17 cellular contexts compared by ENCODE assay signal in the genomic region with DNA sequence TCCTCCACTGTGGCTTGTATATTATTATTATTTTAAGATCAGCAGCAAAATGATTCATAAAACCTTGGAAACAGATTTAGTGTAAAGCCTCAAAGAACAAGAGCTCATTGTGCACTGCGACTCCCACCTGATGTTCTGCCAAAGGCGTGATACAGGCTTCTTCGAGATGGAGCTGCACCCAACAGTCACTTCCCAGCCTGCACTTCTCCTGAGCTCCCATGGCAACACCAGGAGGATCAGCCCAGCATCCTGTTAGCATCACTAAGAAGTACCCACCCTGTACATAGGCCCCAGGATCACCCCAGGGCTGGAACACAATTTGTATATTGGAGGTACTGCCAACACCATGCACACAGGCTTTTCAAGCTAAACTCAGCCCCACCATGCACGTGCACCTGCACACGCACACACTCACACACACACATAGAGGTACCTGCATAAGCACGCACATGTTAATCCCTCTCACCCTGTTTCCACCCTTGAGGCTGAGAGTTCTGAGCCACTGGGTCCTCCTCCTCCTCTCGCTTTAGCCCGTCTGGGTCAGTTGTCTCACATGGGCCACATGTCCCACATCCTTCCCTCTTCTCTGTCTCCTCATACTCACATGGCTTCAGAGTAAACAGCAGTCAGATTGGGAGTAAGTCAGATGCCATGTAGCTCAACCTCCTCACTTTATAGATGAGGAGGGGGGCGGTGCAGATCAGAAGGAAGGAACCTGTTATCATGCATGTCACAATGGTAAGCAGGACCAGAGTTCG.
A peak's percentile ranks its signal among the peaks of the same experiment; 100 is the strongest.
DNase-seq lines count a peak whose midpoint lies in the region; ATAC-seq and TF ChIP-seq lines count a peak whose summit lies in the region.
"Had no signal": no experiment of that assay in that cellular context is flagged by ENCODE, and none has a peak within 500 bp of the region (broad histone marks: within the 10 kb centered on the region; RNA-seq: fewer than 3 reads in every experiment).

No MANE protein-coding gene starts in this region.

- H3K4me3 ChIP-seq in dorsolateral prefrontal cortex (no peak overlapping the region), endodermal cell (ENCODE audit: low read length) (no peak overlapping the region), HAP-1 (no peak overlapping the region)
- H3K4me3 ChIP-seq: SJCRH30 had no signal

- no peaks in the 10 kb centered on the region for H3K4me1 ChIP-seq in endodermal cell (ENCODE audit: control insufficient read depth, insufficient read depth, low read length)
- H3K4me1 ChIP-seq in HAP-1: no peaks in the 10 kb centered on the region
- H3K4me1 ChIP-seq: SJCRH30 had no signal

- H3K9me3 Mint-ChIP-seq in activated CD4-positive, alpha-beta T cell treated with anti-CD3 and anti-CD28 coated beads, Interleukin-2, amount 10 ng/mL, durations not matched to agents 24 days and 14 days: no peaks in the 10 kb centered on the region
- H3K9me3 Mint-ChIP-seq in activated T-helper 2 cell treated with anti-CD3 and anti-CD28 coated beads, Interferon-gamma antibody, Interleukin-2, Interleukin-4, amounts not matched to agents 10 μg/mL and 5 μg/mL and 100 μg/mL, durations not matched to agents 14 hours and 24 hours and 36 hours: no peaks in the 10 kb centered on the region
- H3K9me3 Mint-ChIP-seq in endodermal cell: no peaks in the 10 kb centered on the region

- intact Hi-C loops in activated CD4-positive, alpha-beta T cell treated with anti-CD3 and anti-CD28 coated beads, Interleukin-2, amount 10 ng/mL, durations not matched to agents 24 days and 14 days (cut with micrococcal nuclease): no loop called here
- intact Hi-C loops in dorsolateral prefrontal cortex (cut with DNase I): no loop called here
- intact Hi-C loops in activated T-helper 2 cell treated with anti-CD3 and anti-CD28 coated beads, Interferon-gamma antibody, Interleukin-2, Interleukin-4, amounts not matched to agents 10 μg/mL and 5 μg/mL and 100 μg/mL, durations not matched to agents 14 hours and 24 hours and 36 hours (cut with micrococcal nuclease): no loop called here

- peaks cover 6% of the 10 kb centered on the region for H3K27me3 Mint-ChIP-seq in activated CD4-positive, alpha-beta T cell treated with anti-CD3 and anti-CD28 coated beads, Interleukin-2, amount 10 ng/mL, durations not matched to agents 24 days and 14 days
- no peaks in the 10 kb centered on the region for H3K27me3 Mint-ChIP-seq in activated T-helper 2 cell treated with anti-CD3 and anti-CD28 coated beads, Interferon-gamma antibody, Interleukin-2, Interleukin-4, amounts not matched to agents 10 μg/mL and 5 μg/mL and 100 μg/mL, durations not matched to agents 14 hours and 24 hours and 36 hours (ENCODE audit: low read depth)
- peaks cover 3% of the 10 kb centered on the region for H3K27me3 Mint-ChIP-seq in endodermal cell (ENCODE audit: insufficient read depth)

- peaks cover 0 to 10% (median 0%) of the 10 kb centered on the region in 45 donors for H3K27me3 ChIP-seq in dorsolateral prefrontal cortex
- H3K27me3 ChIP-seq in endodermal cell (ENCODE audit: control insufficient read depth, insufficient read depth, low read length, poor library complexity, severe bottlenecking): no peaks in the 10 kb centered on the region
- H3K27me3 ChIP-seq in HAP-1 (ENCODE audit: low read depth): peaks cover under 1% of the 10 kb centered on the region

- H3K27ac Mint-ChIP-seq in activated CD4-positive, alpha-beta T cell treated with anti-CD3 and anti-CD28 coated beads, Interleukin-2, amount 10 ng/mL, durations not matched to agents 24 days and 14 days: no peak overlapping the region
- no peak overlapping the region for H3K27ac Mint-ChIP-seq in activated T-helper 2 cell treated with anti-CD3 and anti-CD28 coated beads, Interferon-gamma antibody, Interleukin-2, Interleukin-4, amounts not matched to agents 10 μg/mL and 5 μg/mL and 100 μg/mL, durations not matched to agents 14 hours and 24 hours and 36 hours
- no peak overlapping the region for H3K27ac Mint-ChIP-seq in endodermal cell
- H3K27ac Mint-ChIP-seq: IgD-negative memory B cell had no signal

- H3K9me3 ChIP-seq in endodermal cell (ENCODE audit: control insufficient read depth, low read length): peaks cover 7% of the 10 kb centered on the region
- no peaks in the 10 kb centered on the region for H3K9me3 ChIP-seq in HAP-1
- H3K9me3 ChIP-seq: SJCRH30 had no signal

- H3K9ac ChIP-seq in endodermal cell (ENCODE audit: extremely low read depth, low read length, poor library complexity, severe bottlenecking): no peak overlapping the region

- H3K4me3 Mint-ChIP-seq in activated CD4-positive, alpha-beta T cell treated with anti-CD3 and anti-CD28 coated beads, Interleukin-2, amount 10 ng/mL, durations not matched to agents 24 days and 14 days: no peak overlapping the region
- H3K4me3 Mint-ChIP-seq in activated T-helper 2 cell treated with anti-CD3 and anti-CD28 coated beads, Interferon-gamma antibody, Interleukin-2, Interleukin-4, amounts not matched to agents 10 μg/mL and 5 μg/mL and 100 μg/mL, durations not matched to agents 14 hours and 24 hours and 36 hours (ENCODE audit: low read depth): no peak overlapping the region
- no peak overlapping the region for H3K4me3 Mint-ChIP-seq in endodermal cell
- H3K4me3 Mint-ChIP-seq: CD14-positive monocyte, H9, IgD-negative memory B cell had no signal

- ATAC-seq in GM18907 (IDR thresholded peaks at IDR 0.05; ENCODE audit: unreplicated experiment): no peak
- ATAC-seq: Panc1 had no signal

- no peaks in the 10 kb centered on the region for H3K4me1 Mint-ChIP-seq in activated CD4-positive, alpha-beta T cell treated with anti-CD3 and anti-CD28 coated beads, Interleukin-2, amount 10 ng/mL, durations not matched to agents 24 days and 14 days
- no peaks in the 10 kb centered on the region for H3K4me1 Mint-ChIP-seq in activated T-helper 2 cell treated with anti-CD3 and anti-CD28 coated beads, Interferon-gamma antibody, Interleukin-2, Interleukin-4, amounts not matched to agents 10 μg/mL and 5 μg/mL and 100 μg/mL, durations not matched to agents 14 hours and 24 hours and 36 hours (ENCODE audit: low read depth)
- no peaks in the 10 kb centered on the region for H3K4me1 Mint-ChIP-seq in endodermal cell
- H3K4me1 Mint-ChIP-seq: CD14-positive monocyte, IgD-negative memory B cell had no signal

- no peaks in the 10 kb centered on the region for H3K36me3 ChIP-seq in endodermal cell (ENCODE audit: control insufficient read depth, insufficient read depth, low read length)
- H3K36me3 ChIP-seq in HAP-1 (replicated peaks): no peaks in the 10 kb centered on the region
- H3K36me3 ChIP-seq: SJCRH30 had no signal

- H3K27ac ChIP-seq in dorsolateral prefrontal cortex (peak overlapping the region in 13 of 59 donors; percentile 14 to 74 (median 48)), endodermal cell (ENCODE audit: low read depth, low read length) (no peak overlapping the region)
- H3K27ac ChIP-seq: 22Rv1, SJCRH30 had no signal

- no peak for TF ChIP-seq CTCF in dorsolateral prefrontal cortex (IDR thresholded peaks at IDR 0.05 in 54 of 56, conservative IDR thresholded peaks at IDR 0.05 in 2 of 56; ENCODE audit: low read depth in 1 of 56, partially characterized antibody in 56 of 56)
- no peak for TF ChIP-seq CTCF in endodermal cell (conservative IDR thresholded peaks at IDR 0.05)

- H3K36me3 Mint-ChIP-seq in activated CD4-positive, alpha-beta T cell treated with anti-CD3 and anti-CD28 coated beads, Interleukin-2, amount 10 ng/mL, durations not matched to agents 24 days and 14 days (ENCODE audit: low read depth): no peaks in the 10 kb centered on the region
- no peaks in the 10 kb centered on the region for H3K36me3 Mint-ChIP-seq in activated T-helper 2 cell treated with anti-CD3 and anti-CD28 coated beads, Interferon-gamma antibody, Interleukin-2, Interleukin-4, amounts not matched to agents 10 μg/mL and 5 μg/mL and 100 μg/mL, durations not matched to agents 14 hours and 24 hours and 36 hours (ENCODE audit: low read depth)
- H3K36me3 Mint-ChIP-seq in endodermal cell (ENCODE audit: low read depth): peaks cover 11% of the 10 kb centered on the region
- H3K36me3 Mint-ChIP-seq: CD14-positive monocyte, IgD-negative memory B cell had no signal

- DNase-seq in activated CD4-positive, alpha-beta T cell treated with anti-CD3 and anti-CD28 coated beads, Interleukin-2, amount 10 ng/mL, durations not matched to agents 24 days and 14 days: peak; percentile 45
- no peak for DNase-seq in activated CD4-positive, alpha-beta T cell treated with anti-CD3 and anti-CD28 coated beads, Interleukin-2, amount 50 U/mL, for 48 hours
- peak in 7 of 10 donors; percentile 15 to 76 (median 57) for DNase-seq in dorsolateral prefrontal cortex
- peak in 42 of 56 donors; percentile 12 to 88 (median 56) for DNase-seq in nucleus accumbens (lab: John Stamatoyannopoulos, UW)
- no peak for DNase-seq in activated T-helper 2 cell treated with anti-CD3 and anti-CD28 coated beads, Interferon-gamma antibody, Interleukin-2, Interleukin-4, amounts not matched to agents 10 μg/mL and 5 μg/mL and 100 μg/mL, durations not matched to agents 14 hours and 24 hours and 36 hours (ENCODE audit: low spot score)
- no peak for DNase-seq in endodermal cell
- no peak for DNase-seq in HAP-1 (ENCODE audit: low spot score in 2 of 2)
- DNase-seq: AML-193, H9, NCI-H1105, NCI-H2081 treated with DMSO at 0.1 percent for 48 hours had no signal

- in situ Hi-C loops in HAP-1 (cut with MboI; ENCODE audit: low sequenced_read_pairs): no loop called here

- WGBS in endodermal cell (ENCODE audit: insufficient coverage in 1 of 2, insufficient read length in 1 of 2), 2 experiments: 92 to 94% methylated on average over 4 to 10 of the region's 10 CpGs

Comparison
In these comparisons a context has a peak if more than half of its experiments do, and no peak if none do; other contexts are left out.
1. DNase-seq: peak in activated CD4-positive, alpha-beta T cell treated with anti-CD3 and anti-CD28 coated beads, Interleukin-2, amount 10 ng/mL, durations not matched to agents 24 days and 14 days (single experiment), dorsolateral prefrontal cortex (7 of 10) and nucleus accumbens (42 of 56); none in activated CD4-positive, alpha-beta T cell treated with anti-CD3 and anti-CD28 coated beads, Interleukin-2, amount 50 U/mL, for 48 hours (0 of 2), activated T-helper 2 cell treated with anti-CD3 and anti-CD28 coated beads, Interferon-gamma antibody, Interleukin-2, Interleukin-4, amounts not matched to agents 10 μg/mL and 5 μg/mL and 100 μg/mL, durations not matched to agents 14 hours and 24 hours and 36 hours (single experiment), endodermal cell (single experiment) and HAP-1 (0 of 2).